Comparison of ENCODE assay signal across 21 cellular contexts in genomic region chr1:58438468-58438867, GRCh38.
"Had no signal": no experiment of that assay in that cellular context is flagged by ENCODE, and none has a peak within 500 bp of the region (broad histone marks: within the 10 kb centered on the region; RNA-seq: fewer than 3 reads in every experiment).

No MANE protein-coding gene starts in this region.

- H3K27ac Mint-ChIP-seq: naive thymus-derived CD8-positive, alpha-beta T cell; progenitor cell of endocrine pancreas; stimulated activated memory B cell treated with anti-CD40 and anti-IgM and Interleukin-4, amounts not matched to agents 10 μg/mL and 1 μg/mL and 100 μg/mL, for 72 hours; stimulated activated naive CD8-positive, alpha-beta T cell treated with anti-CD3 and anti-CD28 coated beads, Interleukin-15, Interleukin-2, amounts not matched to agents 100 ng/mL and 50 ng/mL, for 24 hours had no signal

- H3K36me3 ChIP-seq: heart right ventricle, pancreas, upper lobe of right lung, vagina had no signal

- H3K27me3 Mint-ChIP-seq: naive thymus-derived CD8-positive, alpha-beta T cell; progenitor cell of endocrine pancreas; stimulated activated memory B cell treated with anti-CD40 and anti-IgM and Interleukin-4, amounts not matched to agents 10 μg/mL and 1 μg/mL and 100 μg/mL, for 72 hours; stimulated activated naive CD8-positive, alpha-beta T cell treated with anti-CD3 and anti-CD28 coated beads, Interleukin-15, Interleukin-2, amounts not matched to agents 100 ng/mL and 50 ng/mL, for 24 hours had no signal

- H3K4me1 ChIP-seq: pancreas, tibial nerve, vagina had no signal

- H3K4me3 Mint-ChIP-seq: naive thymus-derived CD8-positive, alpha-beta T cell; neural crest cell; stimulated activated memory B cell treated with anti-CD40 and anti-IgM and Interleukin-4, amounts not matched to agents 10 μg/mL and 1 μg/mL and 100 μg/mL, for 72 hours; stimulated activated naive CD8-positive, alpha-beta T cell treated with anti-CD3 and anti-CD28 coated beads, Interleukin-15, Interleukin-2, amounts not matched to agents 100 ng/mL and 50 ng/mL, for 24 hours had no signal

- H3K9me3 Mint-ChIP-seq: naive thymus-derived CD8-positive, alpha-beta T cell; neural crest cell; stimulated activated memory B cell treated with anti-CD40 and anti-IgM and Interleukin-4, amounts not matched to agents 10 μg/mL and 1 μg/mL and 100 μg/mL, for 72 hours; stimulated activated naive CD8-positive, alpha-beta T cell treated with anti-CD3 and anti-CD28 coated beads, Interleukin-15, Interleukin-2, amounts not matched to agents 100 ng/mL and 50 ng/mL, for 24 hours had no signal

- H3K9me3 ChIP-seq: heart right ventricle, mucosa of descending colon, pancreas, spleen, tibial nerve, upper lobe of right lung, vagina had no signal

- H3K4me3 ChIP-seq: heart right ventricle, mucosa of descending colon, pancreas, spleen, tibial nerve, upper lobe of right lung, vagina had no signal

- H3K27ac ChIP-seq: heart right ventricle, pancreas, spleen, tibial nerve, upper lobe of right lung, vagina had no signal

- DNase-seq: effector memory CD4-positive, alpha-beta T cell; heart right ventricle; hypothalamus; mammary epithelial cell; mucosa of descending colon; naive thymus-derived CD8-positive, alpha-beta T cell; occipital lobe; spleen; stimulated activated CD4-positive, alpha-beta T cell treated with anti-CD3 and anti-CD28 coated beads, Interleukin-15, amount 100 ng/mL, for 24 hours; stimulated activated CD4-positive, alpha-beta T cell treated with anti-CD3 and anti-CD28 coated beads, Interleukin-1b, Interleukin-23, amount 100 ng/mL, for 48 hours; stimulated activated CD4-positive, alpha-beta T cell treated with anti-CD3 and anti-CD28 coated beads, Interleukin-4, amount 100 ng/mL, for 24 hours; upper lobe of right lung had no signal

- ATAC-seq: esophagus mucosa; mucosa of descending colon; naive thymus-derived CD8-positive, alpha-beta T cell; pancreas; sciatic nerve; stimulated activated memory B cell treated with anti-CD40 and anti-IgM and Interleukin-4, amounts not matched to agents 10 μg/mL and 1 μg/mL and 100 μg/mL, for 72 hours; upper lobe of right lung had no signal

- H3K27me3 ChIP-seq: heart right ventricle, pancreas, spleen, tibial nerve, upper lobe of right lung, vagina had no signal

- H3K4me1 Mint-ChIP-seq: naive thymus-derived CD8-positive, alpha-beta T cell; neural crest cell; stimulated activated memory B cell treated with anti-CD40 and anti-IgM and Interleukin-4, amounts not matched to agents 10 μg/mL and 1 μg/mL and 100 μg/mL, for 72 hours had no signal
